Comparison of ENCODE assay signal across 8 cellular contexts in the genomic region with DNA sequence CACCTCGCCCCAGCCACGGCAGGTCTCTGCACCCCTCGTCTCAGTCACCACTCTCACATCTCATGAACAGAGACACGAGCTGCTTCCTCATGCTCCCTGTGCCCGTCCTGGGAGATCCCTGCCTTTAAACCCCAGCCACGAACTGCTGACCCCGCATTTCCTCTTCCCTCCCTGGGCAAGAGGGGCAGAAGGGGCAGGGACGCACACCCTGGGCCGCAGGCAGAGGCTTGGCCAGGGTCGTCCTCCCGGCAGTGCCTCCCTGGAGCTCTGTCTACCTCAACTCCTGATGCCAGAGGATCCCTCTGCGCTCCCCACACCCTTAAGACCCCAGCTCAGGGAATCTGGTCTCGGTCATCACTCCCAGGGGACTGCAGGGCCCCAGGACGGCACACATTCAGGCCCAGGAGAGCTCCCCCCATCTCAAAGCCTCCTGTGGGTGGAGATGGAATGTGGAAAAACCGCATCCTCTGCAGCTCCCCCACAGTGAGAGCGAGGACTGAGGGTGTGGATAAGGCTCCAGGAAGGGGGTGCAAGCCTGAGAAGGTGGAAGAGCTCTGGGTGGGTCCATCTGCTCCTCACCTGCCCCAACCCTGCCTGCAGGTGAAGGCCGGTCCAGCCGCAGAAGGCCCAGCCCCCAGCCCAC. TPM values are rescaled to one million over a fixed set of nuclear protein-coding genes. Genes with fewer than 3 reads are reported as not detected.
DNase-seq lines count a peak whose midpoint lies in the region; ATAC-seq and TF ChIP-seq lines count a peak whose summit lies in the region.

No MANE protein-coding gene starts in this region.

- peak overlapping the region; percentile 77 for H3K27ac ChIP-seq in A673 (ENCODE audit: low read depth, low read length, poor library complexity, severe bottlenecking)
- H3K27ac ChIP-seq in ascending aorta = no peak overlapping the region
- peak overlapping the region; percentile 25 for H3K27ac ChIP-seq in temporal lobe (ENCODE audit: low read depth, low read length)

- H3K9me3 Mint-ChIP-seq in HFFc6 = no peaks in the 10 kb centered on the region

- H3K36me3 Mint-ChIP-seq in HFFc6 (ENCODE audit: low read depth) = no peaks in the 10 kb centered on the region

- DNase-seq in A673 (ENCODE audit: low spot score) (no peak), HFFc6 (peak; percentile 31), ascending aorta (ENCODE audit: low spot score in 2 of 2) (no peak), kidney epithelial cell (ENCODE audit: low read depth) (no peak), islet precursor cell (no peak), superior temporal gyrus (ENCODE audit: extremely low spot score) (no peak)

- H3K4me3 Mint-ChIP-seq in HFFc6 = peak overlapping the region; percentile 92

- POLR2A ChIA-PET in A673 (lab: Charles Lee; ENCODE audit: low non-redundant PET) = no interaction called here

- H3K4me1 ChIP-seq in A673 (ENCODE audit: insufficient read depth, low read length, poor library complexity, severe bottlenecking) (peaks cover 11% of the 10 kb centered on the region), ascending aorta (peaks cover 5 to 6% of the 10 kb centered on the region in 2 donors)

- H3K4me1 Mint-ChIP-seq in HFFc6 (ENCODE audit: low read depth) = peaks cover 17% of the 10 kb centered on the region

- CTCF ChIA-PET in A673 (lab: Charles Lee) = no interaction called here

- H3K9me3 ChIP-seq in A673 (ENCODE audit: low read depth, low read length, poor library complexity, severe bottlenecking) (no peaks in the 10 kb centered on the region), ascending aorta (no peaks in the 10 kb centered on the region)

- H3K4me3 ChIP-seq in A673 (ENCODE audit: low read depth, low read length, poor library complexity, severe bottlenecking) (peak overlapping the region; percentile 84), ascending aorta (peak overlapping the region; percentile 82 to 96), kidney epithelial cell (ENCODE audit: low read depth, low read length) (peak overlapping the region; percentile 38)

- TSS peak; percentile 28 for BruUV-seq in A673 (replicated peaks; lab: Mats Ljungman, UMichigan)

- no peak for ATAC-seq in GM19395 (IDR thresholded peaks at IDR 0.05; ENCODE audit: unreplicated experiment)

- H3K27me3 Mint-ChIP-seq in HFFc6 (ENCODE audit: insufficient read depth) = peaks cover 4% of the 10 kb centered on the region

- H3K27me3 ChIP-seq in A673 (replicated peaks; ENCODE audit: insufficient read depth, low read depth, low read length, poor library complexity) (no peaks in the 10 kb centered on the region), ascending aorta (no peaks in the 10 kb centered on the region), kidney epithelial cell (ENCODE audit: control insufficient read depth, insufficient read depth, low read length) (no peaks in the 10 kb centered on the region)

- peak overlapping the region; percentile 69 for H3K27ac Mint-ChIP-seq in HFFc6

- TF ChIP-seq CTCF in A673 (conservative IDR thresholded peaks at IDR 0.05; ENCODE audit: low read depth, low read length) = no peak
- TF ChIP-seq CTCF in HFFc6 (IDR thresholded peaks at IDR 0.05) = no peak
- no peak for TF ChIP-seq CTCF in ascending aorta (IDR thresholded peaks at IDR 0.05)
- no peak for TF ChIP-seq CTCF in kidney epithelial cell (IDR thresholded peaks at IDR 0.05; ENCODE audit: insufficient read depth, low read length, poor library complexity, severe bottlenecking)

- H3K36me3 ChIP-seq in A673 (ENCODE audit: insufficient read depth, low read length, poor library complexity, severe bottlenecking) (no peaks in the 10 kb centered on the region), ascending aorta (no peaks in the 10 kb centered on the region), kidney epithelial cell (ENCODE audit: control insufficient read depth, insufficient read depth, low read length) (no peaks in the 10 kb centered on the region)

- intact Hi-C loops in A673 (cut with micrococcal nuclease; ENCODE audit: unreplicated experiment) = no loop called here
- intact Hi-C loops in ascending aorta (cut with DNase I) = no loop called here

RNA-seq across cellular contexts. Expression of a gene that starts 1.2 kb away (rescaled TPM):
- total RNA-seq in A673 (2021) (72.8 and 74.6 TPM in 2 replicates), ascending aorta (37.5 TPM), kidney epithelial cell (41.5 and 67.8 TPM in 2 replicates), temporal lobe (39.8 TPM)
- 10 to 100 TPM; 48.7 to 61.0 (median 50.6) TPM for total RNA-seq in HFFc6 (2021; fragmentation: NEBNext Ultra II Directional; extraction: Animal tissue kit (Norgen Biotek cat#: 25700))

Comparison
In these comparisons a context has a peak if more than half of its experiments do, and no peak if none do; other contexts are left out.
1. H3K27ac ChIP-seq: peak in A673 (single experiment) and temporal lobe (single experiment); none in ascending aorta (0 of 2).
2. H3K4me3 ChIP-seq: peak in every context shown above with its lines; median percentile 89 in ascending aorta; 84 in A673; 38 in kidney epithelial cell.